Comparison of ENCODE assay signal across 44 cellular contexts in genomic region chr5:35971878-35972210, GRCh38. TPM values are rescaled to one million over a fixed set of nuclear protein-coding genes. Genes with fewer than 3 reads are reported as not detected.
"Had no signal": no experiment of that assay in that cellular context is flagged by ENCODE, and none has a peak within 500 bp of the region (broad histone marks: within the 10 kb centered on the region; RNA-seq: fewer than 3 reads in every experiment).

No MANE protein-coding gene starts in this region.

- DNase-seq: activated effector memory CD4-positive, alpha-beta T cell treated with anti-CD3 and anti-CD28 coated beads, Interleukin-2, amount 50 U/mL, for 16 hours; activated effector memory CD4-positive, alpha-beta T cell treated with Interleukin-2 at 50 U/mL for 16 hours; activated gamma-delta T cell; activated gamma-delta T cell treated with Interleukin-2 at 50 U/mL for 16 hours; activated naive CD4-positive, alpha-beta T cell; activated naive CD4-positive, alpha-beta T cell treated with anti-CD3 and anti-CD28 coated beads for 36 hours; activated naive CD4-positive, alpha-beta T cell treated with anti-CD3 and anti-CD28 coated beads, Interleukin-2, amount 10 ng/mL, durations not matched to agents 7 days and 5 days; activated naive CD4-positive, alpha-beta T cell treated with anti-CD3 and anti-CD28 coated beads, Interleukin-2, amount 50 U/mL, for 16 hours; activated naive CD4-positive, alpha-beta T cell treated with Interleukin-2 at 50 U/mL for 16 hours; activated naive CD8-positive, alpha-beta T cell treated with anti-CD3 and anti-CD28 coated beads for 36 hours; activated naive CD8-positive, alpha-beta T cell treated with anti-CD3 and anti-CD28 coated beads, Interleukin-2, amount 10 ng/mL, durations not matched to agents 7 days and 5 days; activated naive CD8-positive, alpha-beta T cell treated with anti-CD3 and anti-CD28 coated beads, Interleukin-2, amount 50 U/mL, for 24 hours; activated T-cell treated with anti-CD3 and anti-CD28 coated beads for 4 hours; activated T-cell treated with anti-CD3 and anti-CD28 coated beads, Interleukin-2, amount 50 U/mL, for 1 hour; activated T-cell treated with anti-CD3 and anti-CD28 coated beads, Interleukin-2, amount 50 U/mL, for 24 hours; activated T-cell treated with anti-CD3 and anti-CD28 coated beads, Interleukin-2, amount 50 U/mL, for 4 hours; activated T-cell treated with anti-CD3 and anti-CD28 coated beads, Interleukin-2, amount 50 U/mL, for 48 hours; activated T-cell treated with anti-CD3 and anti-CD28 coated beads, Interleukin-2, amount 50 U/mL, for 72 hours; adrenal gland; amniotic stem cell; amygdala; anterior cingulate cortex; aorta; body of pancreas; brain microvascular endothelial cell; caudate nucleus; central memory CD4-positive, alpha-beta T cell; cerebellar nuclear complex had no signal

- H3K4me1 Mint-ChIP-seq: activated naive CD4-positive, alpha-beta T cell treated with anti-CD3 and anti-CD28 coated beads, Interleukin-2, amount 10 ng/mL, durations not matched to agents 7 days and 5 days; activated naive CD4-positive, alpha-beta T cell treated with anti-CD3 and anti-CD28 coated beads, Interleukin-2, amount 50 U/mL, for 24 hours; activated naive CD8-positive, alpha-beta T cell treated with anti-CD3 and anti-CD28 coated beads for 36 hours; activated naive CD8-positive, alpha-beta T cell treated with anti-CD3 and anti-CD28 coated beads, Interleukin-2, amount 10 ng/mL, durations not matched to agents 7 days and 5 days; activated naive CD8-positive, alpha-beta T cell treated with anti-CD3 and anti-CD28 coated beads, Interleukin-2, amount 50 U/mL, for 24 hours; activated T-helper 17 cell treated with anti-CD3 and anti-CD28 coated beads, Interleukin-2, amount 50 U/mL, for 72 hours; brain; central memory CD8-positive, alpha-beta T cell had no signal

- H3K36me3 ChIP-seq: adrenal gland, ascending aorta, brain microvascular endothelial cell, breast epithelium, cardiac muscle cell had no signal

- H3K27ac Mint-ChIP-seq: activated naive CD4-positive, alpha-beta T cell treated with anti-CD3 and anti-CD28 coated beads for 36 hours; activated naive CD4-positive, alpha-beta T cell treated with anti-CD3 and anti-CD28 coated beads, Interleukin-2, amount 10 ng/mL, durations not matched to agents 7 days and 5 days; activated naive CD4-positive, alpha-beta T cell treated with anti-CD3 and anti-CD28 coated beads, Interleukin-2, amount 50 U/mL, for 24 hours; activated naive CD4-positive, alpha-beta T cell treated with anti-CD3 and anti-CD28 coated beads, Interleukin-2, amount 50 U/mL, for 72 hours; activated naive CD8-positive, alpha-beta T cell; activated naive CD8-positive, alpha-beta T cell treated with anti-CD3 and anti-CD28 coated beads for 36 hours; activated naive CD8-positive, alpha-beta T cell treated with anti-CD3 and anti-CD28 coated beads, Interleukin-2, amount 10 ng/mL, durations not matched to agents 7 days and 5 days; activated naive CD8-positive, alpha-beta T cell treated with anti-CD3 and anti-CD28 coated beads, Interleukin-2, amount 50 U/mL, for 24 hours; activated T-cell treated with anti-CD3 and anti-CD28 coated beads, Interleukin-2, amount 50 U/mL, for 24 hours; activated T-cell treated with anti-CD3 and anti-CD28 coated beads, Interleukin-2, amount 50 U/mL, for 72 hours; activated T-helper 1 cell treated with anti-CD3 and anti-CD28 coated beads, Interleukin-12 subunit alpha, Interleukin-12 subunit beta, Interleukin-2, Interleukin-4 antibody, amounts not matched to agents 30 ng/mL and 10 ng/mL and 1 ng/mL, durations not matched to agents 14 hours and 24 hours and 36 hours; activated T-helper 17 cell treated with anti-CD3 and anti-CD28 coated beads, Interleukin-2, amount 50 U/mL, for 72 hours; activated T-helper 2 cell treated with anti-CD3 and anti-CD28 coated beads, Interferon-gamma antibody, Interleukin-2, Interleukin-4, amounts not matched to agents 10 μg/mL and 5 μg/mL and 100 μg/mL, durations not matched to agents 14 hours and 24 hours and 36 hours; brain had no signal

- H3K9me3 ChIP-seq: adrenal gland, ascending aorta, body of pancreas, breast epithelium had no signal

- H3K9me3 Mint-ChIP-seq: activated naive CD4-positive, alpha-beta T cell treated with anti-CD3 and anti-CD28 coated beads, Interleukin-2, amount 10 ng/mL, durations not matched to agents 7 days and 5 days; activated T-cell treated with anti-CD3 and anti-CD28 coated beads, Interleukin-2, amount 50 U/mL, for 4 hours; activated T-helper 1 cell treated with anti-CD3 and anti-CD28 coated beads, Interleukin-12 subunit alpha, Interleukin-12 subunit beta, Interleukin-2, Interleukin-4 antibody, amounts not matched to agents 30 ng/mL and 10 ng/mL and 1 ng/mL, durations not matched to agents 14 hours and 24 hours and 36 hours; activated T-helper 17 cell treated with anti-CD3 and anti-CD28 coated beads, Interleukin-2, amount 50 U/mL, for 72 hours had no signal

- H3K4me3 Mint-ChIP-seq: activated naive CD4-positive, alpha-beta T cell treated with anti-CD3 and anti-CD28 coated beads for 36 hours; activated naive CD4-positive, alpha-beta T cell treated with anti-CD3 and anti-CD28 coated beads, Interleukin-2, amount 10 ng/mL, durations not matched to agents 7 days and 5 days; activated naive CD4-positive, alpha-beta T cell treated with anti-CD3 and anti-CD28 coated beads, Interleukin-2, amount 50 U/mL, for 24 hours; activated naive CD8-positive, alpha-beta T cell; activated naive CD8-positive, alpha-beta T cell treated with anti-CD3 and anti-CD28 coated beads for 36 hours; activated naive CD8-positive, alpha-beta T cell treated with anti-CD3 and anti-CD28 coated beads, Interleukin-2, amount 10 ng/mL, durations not matched to agents 7 days and 5 days; activated naive CD8-positive, alpha-beta T cell treated with anti-CD3 and anti-CD28 coated beads, Interleukin-2, amount 50 U/mL, for 24 hours; activated T-cell treated with anti-CD3 and anti-CD28 coated beads, Interleukin-2, amount 50 U/mL, for 24 hours; activated T-cell treated with anti-CD3 and anti-CD28 coated beads, Interleukin-2, amount 50 U/mL, for 4 hours; activated T-cell treated with anti-CD3 and anti-CD28 coated beads, Interleukin-2, amount 50 U/mL, for 72 hours; activated T-helper 1 cell treated with anti-CD3 and anti-CD28 coated beads, Interleukin-12 subunit alpha, Interleukin-12 subunit beta, Interleukin-2, Interleukin-4 antibody, amounts not matched to agents 30 ng/mL and 10 ng/mL and 1 ng/mL, durations not matched to agents 14 hours and 24 hours and 36 hours; activated T-helper 17 cell treated with anti-CD3 and anti-CD28 coated beads, Interleukin-2, amount 50 U/mL, for 72 hours; brain; central memory CD8-positive, alpha-beta T cell had no signal

- H3K27ac ChIP-seq: adrenal gland, ascending aorta, body of pancreas, brain microvascular endothelial cell, breast epithelium, cardiac muscle cell had no signal

- H3K36me3 Mint-ChIP-seq: activated naive CD4-positive, alpha-beta T cell treated with anti-CD3 and anti-CD28 coated beads, Interleukin-2, amount 10 ng/mL, durations not matched to agents 7 days and 5 days; activated naive CD4-positive, alpha-beta T cell treated with anti-CD3 and anti-CD28 coated beads, Interleukin-2, amount 50 U/mL, for 24 hours; activated naive CD8-positive, alpha-beta T cell treated with anti-CD3 and anti-CD28 coated beads for 36 hours; activated naive CD8-positive, alpha-beta T cell treated with anti-CD3 and anti-CD28 coated beads, Interleukin-2, amount 10 ng/mL, durations not matched to agents 7 days and 5 days; brain had no signal

- H3K4me1 ChIP-seq: adrenal gland, ascending aorta, body of pancreas, breast epithelium had no signal

- H3K4me3 ChIP-seq: adrenal gland, ascending aorta, body of pancreas, breast epithelium, cardiac muscle cell had no signal

- H3K27me3 ChIP-seq: adrenal gland, ascending aorta, body of pancreas, brain microvascular endothelial cell, breast epithelium, cardiac muscle cell had no signal

RNA-seq across cellular contexts. Expression of gene UGT3A1, which starts 19.3 kb away (rescaled TPM):
- total RNA-seq: activated naive CD4-positive, alpha-beta T cell treated with anti-CD3 and anti-CD28 coated beads for 36 hours; activated naive CD4-positive, alpha-beta T cell treated with anti-CD3 and anti-CD28 coated beads, Interleukin-2, amount 50 U/mL, for 72 hours; activated naive CD8-positive, alpha-beta T cell treated with anti-CD3 and anti-CD28 coated beads for 36 hours; activated naive CD8-positive, alpha-beta T cell treated with anti-CD3 and anti-CD28 coated beads, Interleukin-2, amount 10 ng/mL, durations not matched to agents 7 days and 5 days; activated T-cell treated with anti-CD3 and anti-CD28 coated beads, Interleukin-2, amount 50 U/mL, for 4 hours; activated T-cell treated with anti-CD3 and anti-CD28 coated beads, Interleukin-2, amount 50 U/mL, for 72 hours; activated T-helper 1 cell treated with anti-CD3 and anti-CD28 coated beads, Interleukin-12 subunit alpha, Interleukin-12 subunit beta, Interleukin-2, Interleukin-4 antibody, amounts not matched to agents 30 ng/mL and 10 ng/mL and 1 ng/mL, durations not matched to agents 14 hours and 24 hours and 36 hours; activated T-helper 17 cell treated with anti-CD3 and anti-CD28 coated beads, Interleukin-2, amount 50 U/mL, for 72 hours; activated T-helper 2 cell treated with anti-CD3 and anti-CD28 coated beads, Interferon-gamma antibody, Interleukin-2, Interleukin-4, amounts not matched to agents 10 μg/mL and 5 μg/mL and 100 μg/mL, durations not matched to agents 14 hours and 24 hours and 36 hours; adrenal gland; aorta; ascending aorta; body of pancreas; breast epithelium; bronchial epithelial cell; cardiac septum; cerebellum had no signal
- polyA plus RNA-seq: adipose tissue, cardiac muscle cell had no signal

RNA-seq across cellular contexts. Expression of gene CAPSL, which starts 33.4 kb away (rescaled TPM):
- total RNA-seq: activated naive CD8-positive, alpha-beta T cell treated with anti-CD3 and anti-CD28 coated beads, Interleukin-2, amount 10 ng/mL, durations not matched to agents 7 days and 5 days; activated T-helper 1 cell treated with anti-CD3 and anti-CD28 coated beads, Interleukin-12 subunit alpha, Interleukin-12 subunit beta, Interleukin-2, Interleukin-4 antibody, amounts not matched to agents 30 ng/mL and 10 ng/mL and 1 ng/mL, durations not matched to agents 14 hours and 24 hours and 36 hours; adrenal gland; aorta; ascending aorta; astrocyte; body of pancreas; breast epithelium; bronchial epithelial cell; cardiac muscle cell; cardiac septum had no signal
- polyA plus RNA-seq: adipose tissue, aorta, cardiac muscle cell had no signal
